8 cellular contexts compared by ENCODE assay signal in the genomic region with DNA sequence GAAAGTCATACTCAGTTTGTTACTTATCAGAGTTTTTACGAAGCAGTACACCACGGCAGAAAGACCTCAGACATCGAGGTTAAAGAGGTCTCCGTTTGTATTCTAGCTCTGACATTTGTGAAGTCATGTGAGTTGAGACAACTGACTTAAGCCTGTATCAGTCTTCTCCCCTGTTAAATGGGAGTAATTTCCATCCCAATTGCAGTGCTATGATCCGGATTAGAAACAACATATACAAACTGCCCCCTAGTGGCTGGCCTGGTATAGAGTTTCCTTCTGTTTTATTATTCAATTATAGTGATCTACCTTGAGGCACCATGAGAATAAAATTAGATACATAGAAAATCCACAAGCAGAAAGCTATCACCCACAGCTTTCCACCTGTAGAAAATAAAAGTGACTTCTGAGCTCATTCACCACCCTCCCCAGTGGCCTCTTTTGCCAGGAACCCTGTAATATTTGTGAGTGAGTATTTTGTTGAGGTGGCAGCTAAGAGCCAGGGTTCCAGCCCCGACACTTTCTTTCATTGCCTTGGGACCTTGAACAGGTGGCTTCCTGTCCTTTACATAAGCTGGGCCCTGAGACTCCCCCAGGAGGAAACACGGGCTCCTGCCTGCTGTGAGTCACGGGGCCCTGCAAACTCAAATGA.
DNase-seq lines count a peak whose midpoint lies in the region; ATAC-seq and TF ChIP-seq lines count a peak whose summit lies in the region.

No MANE protein-coding gene starts in this region.

- POLR2A ChIA-PET in OCI-LY7 (lab: Charles Lee) = no interaction called here

- TF ChIP-seq CTCF in OCI-LY7 (conservative IDR thresholded peaks at IDR 0.05; ENCODE audit: low read length) (peak; percentile 87), fibroblast of villous mesenchyme (IDR thresholded peaks at IDR 0.05; ENCODE audit: insufficient read depth, low read depth, low read length) (peak; percentile 12), thoracic aorta (IDR thresholded peaks at IDR 0.05) (peak; percentile 14)

- peak; percentile 12 for DNase-seq in stimulated activated CD4-positive, alpha-beta T cell treated with anti-CD3 and anti-CD28 coated beads, Interleukin-4, amount 100 ng/mL, for 24 hours
- no peak for DNase-seq in stimulated activated CD4-positive, alpha-beta T cell treated with anti-CD3 and anti-CD28 coated beads, Interleukin-12 subunit alpha, Interleukin-12 subunit beta, amount 100 ng/mL, for 4 hours
- DNase-seq in OCI-LY7 (ENCODE audit: low spot score) = peak; percentile 44
- no peak for DNase-seq in fibroblast of villous mesenchyme (ENCODE audit: low read depth)
- no peak for DNase-seq in thoracic aorta (ENCODE audit: low spot score)
- DNase-seq in T-helper 9 cell = no peak
- DNase-seq in mesenchymal stem cell = no peak

- 70% methylated on average over 7 of the region's 8 CpGs for WGBS in mesenchymal stem cell

- no peak overlapping the region for H3K4me3 ChIP-seq in OCI-LY7 (ENCODE audit: low read depth, low read length, poor library complexity, severe bottlenecking)
- no peak overlapping the region for H3K4me3 ChIP-seq in fibroblast of villous mesenchyme (ENCODE audit: low read depth, low read length)
- no peak overlapping the region for H3K4me3 ChIP-seq in thoracic aorta
- H3K4me3 ChIP-seq in mesenchymal stem cell (ENCODE audit: insufficient read depth in 1 of 2, low read depth in 1 of 2, low read length in 2 of 2) = no peak overlapping the region

- H3K9me3 ChIP-seq in OCI-LY7 (ENCODE audit: low read length) (no peaks in the 10 kb centered on the region), thoracic aorta (no peaks in the 10 kb centered on the region), mesenchymal stem cell (ENCODE audit: control insufficient read depth, low read length) (no peaks in the 10 kb centered on the region)

- no peak overlapping the region for H3K4me2 ChIP-seq in OCI-LY7 (ENCODE audit: low read length)
- H3K4me2 ChIP-seq in mesenchymal stem cell (ENCODE audit: low read length, poor library complexity, severe bottlenecking) = no peak overlapping the region

- no peak overlapping the region for H4K91ac ChIP-seq in mesenchymal stem cell (ENCODE audit: low read length)

- H3K9ac ChIP-seq in mesenchymal stem cell (ENCODE audit: low read length) = no peak overlapping the region

- no peak overlapping the region for H2BK120ac ChIP-seq in mesenchymal stem cell (ENCODE audit: low read depth, low read length)

- intact Hi-C loops in OCI-LY7 (cut with micrococcal nuclease; ENCODE audit: unreplicated experiment) = no loop called here

- no peaks in the 10 kb centered on the region for H3K4me1 ChIP-seq in OCI-LY7 (ENCODE audit: insufficient read depth, low read length, poor library complexity, severe bottlenecking)
- H3K4me1 ChIP-seq in thoracic aorta (ENCODE audit: control insufficient read depth in 1 of 2, low read depth in 2 of 2) = peaks cover 0 to 12% of the 10 kb centered on the region in 2 donors
- peaks cover 2% of the 10 kb centered on the region for H3K4me1 ChIP-seq in mesenchymal stem cell (ENCODE audit: control insufficient read depth, insufficient read depth, low read depth, low read length)

- no peak overlapping the region for H2BK5ac ChIP-seq in mesenchymal stem cell (ENCODE audit: low read depth, low read length, poor library complexity, severe bottlenecking)

- BruUV-seq in OCI-LY7 (replicated peaks; lab: Mats Ljungman, UMichigan) = no TSS peak

- no peak overlapping the region for H3K14ac ChIP-seq in mesenchymal stem cell (ENCODE audit: low read length in 2 of 2)

- CTCF ChIA-PET in OCI-LY7 (lab: Charles Lee; ENCODE audit: unreplicated experiment) = no interaction called here

- H4K8ac ChIP-seq in mesenchymal stem cell (ENCODE audit: low read length) = no peak overlapping the region

- H2AFZ ChIP-seq in OCI-LY7 (ENCODE audit: low read length) (no peak overlapping the region), mesenchymal stem cell (ENCODE audit: low read depth, low read length) (no peak overlapping the region)

- no peak overlapping the region for H2AK5ac ChIP-seq in mesenchymal stem cell (ENCODE audit: low read length, severe bottlenecking)

- H3K18ac ChIP-seq in mesenchymal stem cell (ENCODE audit: low read depth in 1 of 2, low read length in 2 of 2) = no peak overlapping the region

- no peak overlapping the region for H3K27ac ChIP-seq in OCI-LY7 (ENCODE audit: low read depth, low read length, poor library complexity, severe bottlenecking)
- no peak overlapping the region for H3K27ac ChIP-seq in thoracic aorta
- no peak overlapping the region for H3K27ac ChIP-seq in mesenchymal stem cell (ENCODE audit: low read length, poor library complexity, severe bottlenecking)

- H2BK12ac ChIP-seq in mesenchymal stem cell (ENCODE audit: low read length in 2 of 2) = no peak overlapping the region

- H3K4ac ChIP-seq in mesenchymal stem cell (ENCODE audit: low read depth in 1 of 2, low read length in 2 of 2) = no peak overlapping the region

- H3K9me2 ChIP-seq in OCI-LY7 (ENCODE audit: insufficient read depth, low read length) = no peaks in the 10 kb centered on the region

- H3K79me2 ChIP-seq in OCI-LY7 (ENCODE audit: insufficient read depth, low read depth, low read length) = no peaks in the 10 kb centered on the region

- H3K27me3 ChIP-seq in thoracic aorta (replicated peaks; ENCODE audit: insufficient read depth) (no peaks in the 10 kb centered on the region), mesenchymal stem cell (ENCODE audit: control insufficient read depth in 1 of 2, insufficient read depth in 1 of 2, low read length in 2 of 2) (no peaks in the 10 kb centered on the region)

- no peaks in the 10 kb centered on the region for H3K79me1 ChIP-seq in mesenchymal stem cell (replicated peaks; ENCODE audit: low read length, poor library complexity, severe bottlenecking)

- H4K20me1 ChIP-seq in OCI-LY7 (ENCODE audit: insufficient read depth, low read length) = no peaks in the 10 kb centered on the region

- H2BK15ac ChIP-seq in mesenchymal stem cell (ENCODE audit: low read depth, poor library complexity, severe bottlenecking) = no peak overlapping the region

- H3K23ac ChIP-seq in mesenchymal stem cell (ENCODE audit: low read length in 2 of 2) = no peak overlapping the region

- ATAC-seq in thoracic aorta (ENCODE audit: insufficient number of reproducible peaks, low FRiP score, low read depth) = no peak
- no peak for ATAC-seq in activated CD4-positive, CD25-positive, alpha-beta regulatory T cell treated with anti-CD3 and anti-CD28 coated beads, Interleukin-2, amount 50 U/mL, for 24 hours

- H3K36me3 ChIP-seq in OCI-LY7 (ENCODE audit: insufficient read depth, low read length) = no peaks in the 10 kb centered on the region
- H3K36me3 ChIP-seq in thoracic aorta = no peaks in the 10 kb centered on the region
- no peaks in the 10 kb centered on the region for H3K36me3 ChIP-seq in mesenchymal stem cell (ENCODE audit: control insufficient read depth in 1 of 2, insufficient read depth in 2 of 2, low read depth in 1 of 2, low read length in 2 of 2)

Comparison
In these comparisons a context has a peak if more than half of its experiments do, and no peak if none do; other contexts are left out.
1. DNase-seq: peak in stimulated activated CD4-positive, alpha-beta T cell treated with anti-CD3 and anti-CD28 coated beads, Interleukin-4, amount 100 ng/mL, for 24 hours (single experiment) and OCI-LY7 (single experiment); none in stimulated activated CD4-positive, alpha-beta T cell treated with anti-CD3 and anti-CD28 coated beads, Interleukin-12 subunit alpha, Interleukin-12 subunit beta, amount 100 ng/mL, for 4 hours (single experiment), fibroblast of villous mesenchyme (single experiment), thoracic aorta (single experiment), T-helper 9 cell (single experiment) and mesenchymal stem cell (single experiment).
2. CTCF ChIP-seq: peak in every context shown above with its lines; median percentile 87 in OCI-LY7; 14 in thoracic aorta; 12 in fibroblast of villous mesenchyme.